ENCODE assay signal across 18 cellular contexts in the genomic region with DNA sequence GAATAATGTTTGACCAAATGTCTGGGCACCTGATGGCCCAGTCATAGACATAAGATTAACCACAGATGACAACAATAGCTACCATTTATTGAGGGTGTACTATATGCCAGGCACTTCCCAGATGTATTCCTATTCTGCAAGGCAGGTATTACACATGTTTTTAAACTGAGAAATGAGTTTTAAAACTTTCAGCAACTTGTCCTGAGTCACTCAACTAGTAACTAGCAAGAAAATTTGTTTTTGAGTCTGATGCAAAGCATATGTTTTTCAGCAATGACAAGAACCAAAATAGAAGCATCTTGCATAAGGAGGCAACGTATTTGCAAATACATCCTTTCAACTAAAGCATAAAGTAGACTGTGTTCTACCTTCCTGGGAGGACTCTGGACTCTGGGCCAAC. TPM values are rescaled to one million over a fixed set of nuclear protein-coding genes. Genes with fewer than 3 reads are reported as not detected.
"Had no signal": no experiment of that assay in that cellular context is flagged by ENCODE, and none has a peak within 500 bp of the region (broad histone marks: within the 10 kb centered on the region; RNA-seq: fewer than 3 reads in every experiment).

No MANE protein-coding gene starts in this region.

- H3K27ac ChIP-seq: epithelial cell of prostate, esophagus muscularis mucosa, gastrocnemius medialis, heart right ventricle, psoas muscle had no signal

- H3K27ac Mint-ChIP-seq: naive thymus-derived CD4-positive, alpha-beta T cell; nephron progenitor cell had no signal

- H3K4me1 ChIP-seq: esophagus muscularis mucosa, gastrocnemius medialis, heart right ventricle, psoas muscle had no signal

- H3K9me3 ChIP-seq: esophagus muscularis mucosa, gastrocnemius medialis, heart right ventricle, psoas muscle had no signal

- H3K27me3 ChIP-seq: esophagus muscularis mucosa, gastrocnemius medialis, heart right ventricle had no signal

- DNase-seq: effector memory CD4-positive, alpha-beta T cell; gastrocnemius medialis; heart right ventricle; hypothalamus; islet precursor cell; mammary epithelial cell; naive thymus-derived CD4-positive, alpha-beta T cell; nephron progenitor cell; psoas muscle; retina; stimulated activated CD4-positive, alpha-beta T cell treated with anti-CD3 and anti-CD28 coated beads, Interleukin-2, amount 100 ng/mL, for 24 hours; stimulated activated naive CD4-positive, alpha-beta T cell treated with Interleukin-2 at 50 U/mL for 16 hours; trophoblast cell had no signal

- H3K4me1 Mint-ChIP-seq: nephron progenitor cell had no signal

- H3K27me3 Mint-ChIP-seq: naive thymus-derived CD4-positive, alpha-beta T cell had no signal

- H3K9me3 Mint-ChIP-seq: nephron progenitor cell had no signal

- H3K4me3 Mint-ChIP-seq: naive thymus-derived CD4-positive, alpha-beta T cell; nephron progenitor cell had no signal

- H3K4me3 ChIP-seq: esophagus muscularis mucosa, gastrocnemius medialis, heart right ventricle, psoas muscle had no signal

RNA-seq across cellular contexts. Expression of gene SLC51B, which starts 47.3 kb away (rescaled TPM):
- total RNA-seq: esophagus muscularis mucosa; gastrocnemius medialis; heart right ventricle; mammary epithelial cell; mesenteric fat pad; naive thymus-derived CD4-positive, alpha-beta T cell; omental fat pad; psoas muscle; urinary bladder had no signal
- polyA plus RNA-seq: mammary epithelial cell; naive thymus-derived CD4-positive, alpha-beta T cell had no signal
